In genomic region chr15:78225783-78226541, GRCh38 we compare ENCODE assay signal across 17 cellular contexts. TPM values are rescaled to one million over a fixed set of nuclear protein-coding genes. Genes with fewer than 3 reads are reported as not detected.
DNase-seq lines count a peak whose midpoint lies in the region; ATAC-seq and TF ChIP-seq lines count a peak whose summit lies in the region.
"Had no signal": no experiment of that assay in that cellular context is flagged by ENCODE, and none has a peak within 500 bp of the region (broad histone marks: within the 10 kb centered on the region; RNA-seq: fewer than 3 reads in every experiment).

No MANE protein-coding gene starts in this region.

- H3K9me3 Mint-ChIP-seq in natural killer cell treated with Interleukin-12 subunit alpha and Interleukin-12 subunit beta and Interleukin-15 and Interleukin-18, amount 100 ng/mL, for 72 hours = no peaks in the 10 kb centered on the region
- H3K9me3 Mint-ChIP-seq in natural killer cell = no peaks in the 10 kb centered on the region
- no peaks in the 10 kb centered on the region for H3K9me3 Mint-ChIP-seq in activated T-helper 1 cell treated with anti-CD3 and anti-CD28 coated beads, Interleukin-12 subunit alpha, Interleukin-12 subunit beta, Interleukin-2, Interleukin-4 antibody, amounts not matched to agents 30 ng/mL and 10 ng/mL and 1 ng/mL, durations not matched to agents 14 hours and 24 hours and 36 hours
- no peaks in the 10 kb centered on the region for H3K9me3 Mint-ChIP-seq in naive thymus-derived CD8-positive, alpha-beta T cell
- H3K9me3 Mint-ChIP-seq: stimulated activated naive CD8-positive, alpha-beta T cell treated with anti-CD3 and anti-CD28 coated beads, Interleukin-15, Interleukin-2, amounts not matched to agents 100 ng/mL and 50 ng/mL, for 24 hours had no signal

- no peak for DNase-seq in natural killer cell treated with Interleukin-12 subunit alpha and Interleukin-12 subunit beta and Interleukin-15 and Interleukin-18, amount 100 ng/mL, for 72 hours (ENCODE audit: low spot score)
- DNase-seq in natural killer cell = no peak
- no peak for DNase-seq in activated T-helper 1 cell treated with anti-CD3 and anti-CD28 coated beads, Interleukin-12 subunit alpha, Interleukin-12 subunit beta, Interleukin-2, Interleukin-4 antibody, amounts not matched to agents 30 ng/mL and 10 ng/mL and 1 ng/mL, durations not matched to agents 14 hours and 24 hours and 36 hours (ENCODE audit: low spot score)
- DNase-seq in naive thymus-derived CD8-positive, alpha-beta T cell = no peak
- no peak for DNase-seq in NCI-H526 treated with DMSO at 0.1 percent for 48 hours (lab: John Stamatoyannopoulos, UW)
- no peak for DNase-seq in COLO829 (ENCODE audit: low spot score)
- DNase-seq: esophagus squamous epithelium, KG1, NCI-H1694, NCI-H524, right cardiac atrium, T-helper 9 cell had no signal

- H3K27ac Mint-ChIP-seq in natural killer cell treated with Interleukin-12 subunit alpha and Interleukin-12 subunit beta and Interleukin-15 and Interleukin-18, amount 100 ng/mL, for 72 hours = peak overlapping the region in 1 of 2 donors; percentile 49
- no peak overlapping the region for H3K27ac Mint-ChIP-seq in natural killer cell
- peak overlapping the region; percentile 61 for H3K27ac Mint-ChIP-seq in activated T-helper 1 cell treated with anti-CD3 and anti-CD28 coated beads, Interleukin-12 subunit alpha, Interleukin-12 subunit beta, Interleukin-2, Interleukin-4 antibody, amounts not matched to agents 30 ng/mL and 10 ng/mL and 1 ng/mL, durations not matched to agents 14 hours and 24 hours and 36 hours
- H3K27ac Mint-ChIP-seq in naive thymus-derived CD8-positive, alpha-beta T cell = no peak overlapping the region
- H3K27ac Mint-ChIP-seq: neural progenitor cell; stimulated activated naive CD8-positive, alpha-beta T cell treated with anti-CD3 and anti-CD28 coated beads, Interleukin-15, Interleukin-2, amounts not matched to agents 100 ng/mL and 50 ng/mL, for 24 hours had no signal

- H3K36me3 Mint-ChIP-seq in natural killer cell treated with Interleukin-12 subunit alpha and Interleukin-12 subunit beta and Interleukin-15 and Interleukin-18, amount 100 ng/mL, for 72 hours = no peaks in the 10 kb centered on the region
- no peaks in the 10 kb centered on the region for H3K36me3 Mint-ChIP-seq in natural killer cell
- H3K36me3 Mint-ChIP-seq in activated T-helper 1 cell treated with anti-CD3 and anti-CD28 coated beads, Interleukin-12 subunit alpha, Interleukin-12 subunit beta, Interleukin-2, Interleukin-4 antibody, amounts not matched to agents 30 ng/mL and 10 ng/mL and 1 ng/mL, durations not matched to agents 14 hours and 24 hours and 36 hours (ENCODE audit: low read depth) = no peaks in the 10 kb centered on the region
- H3K36me3 Mint-ChIP-seq in naive thymus-derived CD8-positive, alpha-beta T cell = no peaks in the 10 kb centered on the region
- H3K36me3 Mint-ChIP-seq: neural progenitor cell had no signal

- peaks cover 0 to 11% of the 10 kb centered on the region in 2 donors for H3K27me3 Mint-ChIP-seq in natural killer cell treated with Interleukin-12 subunit alpha and Interleukin-12 subunit beta and Interleukin-15 and Interleukin-18, amount 100 ng/mL, for 72 hours
- H3K27me3 Mint-ChIP-seq in natural killer cell (ENCODE audit: low read depth in 2 of 2) = no peaks in the 10 kb centered on the region
- H3K27me3 Mint-ChIP-seq in activated T-helper 1 cell treated with anti-CD3 and anti-CD28 coated beads, Interleukin-12 subunit alpha, Interleukin-12 subunit beta, Interleukin-2, Interleukin-4 antibody, amounts not matched to agents 30 ng/mL and 10 ng/mL and 1 ng/mL, durations not matched to agents 14 hours and 24 hours and 36 hours (ENCODE audit: insufficient read depth) = peaks cover 4% of the 10 kb centered on the region
- H3K27me3 Mint-ChIP-seq in naive thymus-derived CD8-positive, alpha-beta T cell = peaks cover 0 to 2% (median 0%) of the 10 kb centered on the region in 5 donors
- H3K27me3 Mint-ChIP-seq: stimulated activated naive CD8-positive, alpha-beta T cell treated with anti-CD3 and anti-CD28 coated beads, Interleukin-15, Interleukin-2, amounts not matched to agents 100 ng/mL and 50 ng/mL, for 24 hours had no signal

- ATAC-seq in natural killer cell treated with Interleukin-12 subunit alpha and Interleukin-12 subunit beta and Interleukin-15 and Interleukin-18, amount 100 ng/mL, for 72 hours = peak; percentile 78 to 94
- ATAC-seq in natural killer cell (no peak), HG02610 (IDR thresholded peaks at IDR 0.05; ENCODE audit: unreplicated experiment) (peak; percentile 89), GM21786 (IDR thresholded peaks at IDR 0.05; ENCODE audit: unreplicated experiment) (no peak)
- no peak for ATAC-seq in naive thymus-derived CD8-positive, alpha-beta T cell
- ATAC-seq: right cardiac atrium had no signal

- intact Hi-C loops in natural killer cell (cut with micrococcal nuclease) = no loop called here
- intact Hi-C loops in activated T-helper 1 cell treated with anti-CD3 and anti-CD28 coated beads, Interleukin-12 subunit alpha, Interleukin-12 subunit beta, Interleukin-2, Interleukin-4 antibody, amounts not matched to agents 30 ng/mL and 10 ng/mL and 1 ng/mL, durations not matched to agents 14 hours and 24 hours and 36 hours (cut with micrococcal nuclease) = loop anchor here (1.0 kb wide), 1 partner anchor 55 kb away; no protein-coding TSS in a partner anchor

- TF ChIP-seq CTCF in natural killer cell (IDR thresholded peaks at IDR 0.05) = no peak

- peaks cover 9 to 22% of the 10 kb centered on the region in 2 donors for H3K4me1 Mint-ChIP-seq in natural killer cell treated with Interleukin-12 subunit alpha and Interleukin-12 subunit beta and Interleukin-15 and Interleukin-18, amount 100 ng/mL, for 72 hours (ENCODE audit: low read depth in 2 of 2)
- peaks cover 0 to 6% of the 10 kb centered on the region in 2 donors for H3K4me1 Mint-ChIP-seq in natural killer cell
- peaks cover 9% of the 10 kb centered on the region for H3K4me1 Mint-ChIP-seq in activated T-helper 1 cell treated with anti-CD3 and anti-CD28 coated beads, Interleukin-12 subunit alpha, Interleukin-12 subunit beta, Interleukin-2, Interleukin-4 antibody, amounts not matched to agents 30 ng/mL and 10 ng/mL and 1 ng/mL, durations not matched to agents 14 hours and 24 hours and 36 hours (ENCODE audit: low read depth)
- peaks cover 0 to 4% (median 0%) of the 10 kb centered on the region in 4 donors for H3K4me1 Mint-ChIP-seq in naive thymus-derived CD8-positive, alpha-beta T cell

- peak overlapping the region; percentile 62 for H3K4me3 Mint-ChIP-seq in natural killer cell treated with Interleukin-12 subunit alpha and Interleukin-12 subunit beta and Interleukin-15 and Interleukin-18, amount 100 ng/mL, for 72 hours
- H3K4me3 Mint-ChIP-seq in natural killer cell = no peak overlapping the region
- no peak overlapping the region for H3K4me3 Mint-ChIP-seq in activated T-helper 1 cell treated with anti-CD3 and anti-CD28 coated beads, Interleukin-12 subunit alpha, Interleukin-12 subunit beta, Interleukin-2, Interleukin-4 antibody, amounts not matched to agents 30 ng/mL and 10 ng/mL and 1 ng/mL, durations not matched to agents 14 hours and 24 hours and 36 hours
- H3K4me3 Mint-ChIP-seq in naive thymus-derived CD8-positive, alpha-beta T cell = no peak overlapping the region
- H3K4me3 Mint-ChIP-seq: neural progenitor cell; stimulated activated naive CD8-positive, alpha-beta T cell treated with anti-CD3 and anti-CD28 coated beads, Interleukin-15, Interleukin-2, amounts not matched to agents 100 ng/mL and 50 ng/mL, for 24 hours had no signal

- POLR2A ChIA-PET in naive thymus-derived CD8-positive, alpha-beta T cell (lab: Charles Lee) = no interaction called here

RNA-seq across cellular contexts. Expression of gene ACSBG1, which starts 8.4 kb away (rescaled TPM):
- total RNA-seq in natural killer cell treated with Interleukin-12 subunit alpha and Interleukin-12 subunit beta and Interleukin-15 and Interleukin-18, amount 100 ng/mL, for 72 hours = under 1 TPM in 1 of 2 donors, not detected in 1; 0.31 TPM
- under 1 TPM in 1 of 3 donors, not detected in 2; 0.07 TPM for total RNA-seq in natural killer cell
- 0.15 and 0.52 TPM in 2 replicates for total RNA-seq in activated T-helper 1 cell treated with anti-CD3 and anti-CD28 coated beads, Interleukin-12 subunit alpha, Interleukin-12 subunit beta, Interleukin-2, Interleukin-4 antibody, amounts not matched to agents 30 ng/mL and 10 ng/mL and 1 ng/mL, durations not matched to agents 14 hours and 24 hours and 36 hours
- total RNA-seq in naive thymus-derived CD8-positive, alpha-beta T cell = not detected
- polyA plus RNA-seq in naive thymus-derived CD8-positive, alpha-beta T cell = under 1 TPM in 2 of 3 donors, not detected in 1; 0.05 to 0.11 TPM
- total RNA-seq: activated CD8-positive, alpha-beta memory T cell treated with anti-CD3 and anti-CD28 coated beads for 36 hours had no signal

RNA-seq across cellular contexts. Expression of gene DNAJA4, which starts 38.4 kb away (rescaled TPM):
- total RNA-seq in natural killer cell treated with Interleukin-12 subunit alpha and Interleukin-12 subunit beta and Interleukin-15 and Interleukin-18, amount 100 ng/mL, for 72 hours = 10 to 100 TPM; 35.2 to 50.4 TPM
- 10 to 100 TPM; 23.2 to 28.8 (median 26.3) TPM for total RNA-seq in natural killer cell
- 68.4 and 70.8 TPM in 2 replicates for total RNA-seq in activated T-helper 1 cell treated with anti-CD3 and anti-CD28 coated beads, Interleukin-12 subunit alpha, Interleukin-12 subunit beta, Interleukin-2, Interleukin-4 antibody, amounts not matched to agents 30 ng/mL and 10 ng/mL and 1 ng/mL, durations not matched to agents 14 hours and 24 hours and 36 hours
- 10 to 100 TPM; 51.4 to 55.1 TPM for total RNA-seq in naive thymus-derived CD8-positive, alpha-beta T cell
- 10 to 100 TPM in 1 of 3 donors, 1 to 10 TPM in 2; 7.9 to 15.6 (median 9.1) TPM for polyA plus RNA-seq in naive thymus-derived CD8-positive, alpha-beta T cell

Comparison
In these comparisons a context has a peak if more than half of its experiments do, and no peak if none do; other contexts are left out.
1. ATAC-seq: peak in natural killer cell treated with Interleukin-12 subunit alpha and Interleukin-12 subunit beta and Interleukin-15 and Interleukin-18, amount 100 ng/mL, for 72 hours (2 of 2) and HG02610 (single experiment); none in natural killer cell (0 of 3), naive thymus-derived CD8-positive, alpha-beta T cell (0 of 2) and GM21786 (single experiment).